In the genomic region with DNA sequence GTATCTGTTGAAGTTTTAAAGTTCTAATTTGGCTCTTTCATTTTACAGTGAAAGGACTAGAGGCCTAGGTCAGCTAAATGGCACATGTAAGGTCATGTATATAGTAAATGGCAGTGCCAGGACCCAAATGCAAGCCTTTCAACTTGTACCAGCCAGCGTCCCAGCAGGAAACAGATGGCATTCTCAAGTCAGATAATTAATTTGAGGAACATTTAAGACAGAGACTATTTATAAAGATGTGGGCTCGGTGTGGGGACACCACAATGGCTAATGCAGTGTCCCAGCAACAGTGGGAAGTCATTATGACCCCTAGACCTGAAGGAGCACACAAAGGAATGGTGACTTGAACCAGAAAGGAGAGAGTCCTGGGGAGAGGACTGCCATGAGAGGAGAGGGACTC, we compare ENCODE assay signal across 25 cellular contexts. TPM values are rescaled to one million over a fixed set of nuclear protein-coding genes. Genes with fewer than 3 reads are reported as not detected.
"Had no signal": no experiment of that assay in that cellular context is flagged by ENCODE, and none has a peak within 500 bp of the region (broad histone marks: within the 10 kb centered on the region; RNA-seq: fewer than 3 reads in every experiment).

No MANE protein-coding gene starts in this region.

- H3K27ac ChIP-seq: adrenal gland, ascending aorta, colonic mucosa, esophagus muscularis mucosa, sigmoid colon, upper lobe of left lung had no signal

- ATAC-seq: activated T-helper 17 cell treated with anti-CD3 and anti-CD28 coated beads, Interleukin-2, amount 50 U/mL, for 72 hours; left colon; stimulated activated naive CD8-positive, alpha-beta T cell treated with anti-CD3 and anti-CD28 coated beads, Interleukin-15, Interleukin-2, amounts not matched to agents 100 U/mL and 50 U/mL, for 24 hours had no signal

- H3K27ac Mint-ChIP-seq: activated naive CD8-positive, alpha-beta T cell; activated T-cell treated with anti-CD3 and anti-CD28 coated beads, Interleukin-2, amount 50 U/mL, for 24 hours; activated T-helper 17 cell treated with anti-CD3 and anti-CD28 coated beads, Interleukin-2, amount 50 U/mL, for 72 hours; memory B cell had no signal

- H3K27me3 ChIP-seq: adrenal gland, ascending aorta, colonic mucosa, esophagus muscularis mucosa, sigmoid colon, upper lobe of left lung had no signal

- H3K4me1 ChIP-seq: adrenal gland, ascending aorta, colonic mucosa, esophagus muscularis mucosa, sigmoid colon, upper lobe of left lung had no signal

- DNase-seq: activated CD4-positive, alpha-beta T cell treated with anti-CD3 and anti-CD28 coated beads for 1 hour; activated CD4-positive, alpha-beta T cell treated with anti-CD3 and anti-CD28 coated beads, Interleukin-2, amount 50 U/mL, for 1 hour; activated T-cell treated with anti-CD3 and anti-CD28 coated beads, Interleukin-2, amount 50 U/mL, for 24 hours; adrenal gland; central memory CD4-positive, alpha-beta T cell; colonic mucosa; dorsolateral prefrontal cortex; left colon; naive B cell; retina; sigmoid colon; stimulated activated CD4-positive, alpha-beta T cell treated with anti-CD3 and anti-CD28 coated beads, Interleukin-2, amount 100 ng/mL, for 48 hours; stimulated activated naive CD8-positive, alpha-beta T cell treated with anti-CD3 and anti-CD28 coated beads, Interleukin-15, Interleukin-2, amounts not matched to agents 100 U/mL and 50 U/mL, for 24 hours; upper lobe of left lung had no signal

- H3K36me3 Mint-ChIP-seq: activated naive CD8-positive, alpha-beta T cell; memory B cell; naive B cell had no signal

- H3K4me3 ChIP-seq: adrenal gland, ascending aorta, colonic mucosa, dorsolateral prefrontal cortex, esophagus muscularis mucosa, sigmoid colon, upper lobe of left lung had no signal

- H3K9me3 Mint-ChIP-seq: activated T-cell treated with anti-CD3 and anti-CD28 coated beads, Interleukin-2, amount 50 U/mL, for 24 hours; activated T-helper 17 cell treated with anti-CD3 and anti-CD28 coated beads, Interleukin-2, amount 50 U/mL, for 72 hours; memory B cell had no signal

- H3K36me3 ChIP-seq: adrenal gland, ascending aorta, colonic mucosa, esophagus muscularis mucosa, sigmoid colon, upper lobe of left lung had no signal

- H3K9me3 ChIP-seq: adrenal gland, ascending aorta, colonic mucosa, esophagus muscularis mucosa, sigmoid colon, upper lobe of left lung had no signal

RNA-seq across cellular contexts. Expression of a gene that starts 6.1 kb away (rescaled TPM):
- total RNA-seq: activated T-helper 17 cell treated with anti-CD3 and anti-CD28 coated beads, Interleukin-2, amount 50 U/mL, for 72 hours; ascending aorta; colonic mucosa; esophagus muscularis mucosa; left colon; lower leg skin; mononuclear cell; osteoblast; posterior vena cava; sigmoid colon; subcutaneous adipose tissue; T-helper 2 cell treated with Interferon-gamma antibody and Interleukin-4, amounts not matched to agents 100 ng/mL and 5 ng/mL, for 36 hours; upper lobe of left lung had no signal
